Comparison of ENCODE assay signal across 16 cellular contexts in genomic region chr6:149152521-149152920, GRCh38.
"Had no signal": no experiment of that assay in that cellular context is flagged by ENCODE, and none has a peak within 500 bp of the region (broad histone marks: within the 10 kb centered on the region; RNA-seq: fewer than 3 reads in every experiment).

No MANE protein-coding gene starts in this region.

- H3K27ac ChIP-seq: esophagus squamous epithelium, heart right ventricle, left lung, neural progenitor cell, thyroid gland had no signal

- H3K4me3 ChIP-seq: esophagus squamous epithelium, heart right ventricle, left lung, neural progenitor cell, thyroid gland had no signal

- H3K27me3 ChIP-seq: esophagus squamous epithelium, left lung, neural progenitor cell, thyroid gland had no signal

- H3K36me3 ChIP-seq: esophagus squamous epithelium, heart right ventricle, left lung, neural progenitor cell, thyroid gland had no signal

- H3K27ac Mint-ChIP-seq: activated naive CD4-positive, alpha-beta T cell treated with anti-CD3 and anti-CD28 coated beads for 36 hours; mesothelial cell of epicardium; neural progenitor cell; progenitor cell of endocrine pancreas; WTC11 had no signal

- H3K36me3 Mint-ChIP-seq: mesothelial cell of epicardium, neural progenitor cell, WTC11 had no signal

- ATAC-seq: activated CD4-positive, alpha-beta T cell treated with anti-CD3 and anti-CD28 coated beads for 36 hours; WTC11 had no signal

- H3K4me3 Mint-ChIP-seq: activated CD4-positive, alpha-beta T cell treated with anti-CD3 and anti-CD28 coated beads for 36 hours; activated naive CD4-positive, alpha-beta T cell treated with anti-CD3 and anti-CD28 coated beads for 36 hours; mesothelial cell of epicardium; neural progenitor cell; WTC11 had no signal

- H3K4me1 ChIP-seq: esophagus squamous epithelium, left lung, neural progenitor cell, thyroid gland had no signal

- DNase-seq: activated CD4-positive, alpha-beta T cell treated with anti-CD3 and anti-CD28 coated beads for 36 hours; activated CD8-positive, alpha-beta memory T cell treated with anti-CD3 and anti-CD28 coated beads for 24 hours; activated naive CD4-positive, alpha-beta T cell treated with anti-CD3 and anti-CD28 coated beads for 36 hours; cerebellar nuclear complex; cortex of kidney; effector CD4-positive, alpha-beta T cell; esophagus squamous epithelium; heart right ventricle; left lung; SK-N-SH; stimulated activated naive CD4-positive, alpha-beta T cell treated with Interleukin-2 at 50 U/mL for 16 hours; thyroid gland had no signal

- H3K9me3 ChIP-seq: esophagus squamous epithelium, heart right ventricle, left lung, SK-N-SH, thyroid gland had no signal

- H3K27me3 Mint-ChIP-seq: activated CD4-positive, alpha-beta T cell treated with anti-CD3 and anti-CD28 coated beads for 36 hours had no signal
